ENCODE assay signal across 1 cellular context in genomic region chr19:48713864-48714755, GRCh38.
TF ChIP-seq lines count a peak whose summit lies in the region.

No MANE protein-coding gene starts in this region.

TF ChIP-seq in K562, 482 proteins besides CTCF, POLR2A, EP300 and RAD21 (continued from another document):
- TF ChIP-seq JUN (IDR thresholded peaks at IDR 0.05; ENCODE audit: borderline replicate concordance, low read depth, low read length) (0 out of 2 replicates have a peak, but pooled peaks have one; percentile 3), JUN (CRISPR knock-in tag; IDR thresholded peaks at IDR 0.05; ENCODE audit: borderline replicate concordance) (no peak), SP1 (CRISPR knock-in tag; IDR thresholded peaks at IDR 0.05) (peak; percentile 82), MAFK (IDR thresholded peaks at IDR 0.05; ENCODE audit: low read length) (no peak), NCOA1 (IDR thresholded peaks at IDR 0.05; ENCODE audit: low read depth) (peak; percentile 11; the same call in 1 of the 2 replicates), KDM5B (IDR thresholded peaks at IDR 0.05; ENCODE audit: insufficient replicate concordance, low read depth, low read length) (peak; percentile 40), ZNF316 (IDR thresholded peaks at IDR 0.05) (no peak), ZNF12 (CRISPR knock-in tag; IDR thresholded peaks at IDR 0.05) (no peak), HNRNPLL (IDR thresholded peaks at IDR 0.05; ENCODE audit: low read depth, low read length, poor library complexity, severe bottlenecking) (peak; percentile 27), POLR2B (IDR thresholded peaks at IDR 0.05; ENCODE audit: low read depth, partially characterized antibody) (peak; percentile 27), TEAD1 (CRISPR knock-in tag; IDR thresholded peaks at IDR 0.05) (peak in 1 of 2 experiments; percentile 72; a peak in 1 of 4 replicates), MYBL2 (IDR thresholded peaks at IDR 0.05; ENCODE audit: low read depth) (no peak), MYBL2 (CRISPR knock-in tag; IDR thresholded peaks at IDR 0.05; ENCODE audit: borderline replicate concordance) (no peak), RBM25 (IDR thresholded peaks at IDR 0.05; ENCODE audit: low read depth, low read length, severe bottlenecking) (peak; percentile 62), TCF15 (CRISPR knock-in tag; IDR thresholded peaks at IDR 0.05) (no peak), RUNX1 (IDR thresholded peaks at IDR 0.05; ENCODE audit: low read depth) (no peak)
- TF ChIP-seq, protein P1, sequence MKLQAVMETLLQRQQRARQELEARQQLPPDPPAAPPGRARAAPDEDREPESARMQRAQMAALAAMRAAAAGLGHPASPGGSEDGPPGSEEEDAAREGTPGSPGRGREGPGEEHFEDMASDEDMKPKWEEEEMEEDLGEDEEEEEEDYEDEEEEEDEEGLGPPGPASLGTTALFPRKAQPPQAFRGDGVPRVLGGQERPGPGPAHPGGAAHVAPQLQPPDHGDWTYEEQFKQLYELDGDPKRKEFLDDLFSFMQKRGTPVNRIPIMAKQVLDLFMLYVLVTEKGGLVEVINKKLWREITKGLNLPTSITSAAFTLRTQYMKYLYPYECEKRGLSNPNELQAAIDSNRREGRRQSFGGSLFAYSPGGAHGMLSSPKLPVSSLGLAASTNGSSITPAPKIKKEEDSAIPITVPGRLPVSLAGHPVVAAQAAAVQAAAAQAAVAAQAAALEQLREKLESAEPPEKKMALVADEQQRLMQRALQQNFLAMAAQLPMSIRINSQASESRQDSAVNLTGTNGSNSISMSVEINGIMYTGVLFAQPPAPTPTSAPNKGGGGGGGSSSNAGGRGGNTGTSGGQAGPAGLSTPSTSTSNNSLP (IDR thresholded peaks at IDR 0.05; ENCODE audit: borderline replicate concordance, low read depth, low read length) = no peak
TF ChIP-seq in K562: peak in this region for 71.
